24 cellular contexts compared by ENCODE assay signal in the genomic region with DNA sequence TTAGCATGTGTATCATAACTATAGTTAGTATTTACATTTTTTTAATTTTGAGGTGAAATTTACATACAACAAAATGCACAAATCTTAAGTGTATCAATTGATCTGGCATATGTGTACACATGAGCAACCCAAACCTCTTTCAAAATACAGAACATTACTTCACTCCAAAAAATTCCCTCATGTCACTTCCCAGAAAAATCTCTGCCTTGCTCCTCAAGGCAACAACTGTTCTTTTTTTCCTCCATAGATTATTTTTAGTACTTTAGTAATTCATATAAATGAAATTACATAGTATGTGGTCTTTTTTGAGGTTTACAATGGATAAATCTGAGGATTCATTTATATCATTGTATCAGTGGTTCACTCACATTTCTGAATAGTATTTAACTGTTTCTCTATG.
"Had no signal": no experiment of that assay in that cellular context is flagged by ENCODE, and none has a peak within 500 bp of the region (broad histone marks: within the 10 kb centered on the region; RNA-seq: fewer than 3 reads in every experiment).

No MANE protein-coding gene starts in this region.

- ATAC-seq: effector memory CD8-positive, alpha-beta T cell; esophagus mucosa; foreskin keratinocyte; gastrocnemius medialis; gastroesophageal sphincter; heart left ventricle had no signal

- H3K9me3 ChIP-seq: colonic mucosa, esophagus muscularis mucosa, esophagus squamous epithelium, gastrocnemius medialis, gastroesophageal sphincter, heart left ventricle had no signal

- H3K36me3 ChIP-seq: colonic mucosa, esophagus muscularis mucosa, esophagus squamous epithelium, gastrocnemius medialis, gastroesophageal sphincter, heart left ventricle had no signal

- H3K4me3 ChIP-seq: colonic mucosa, coronary artery, dorsolateral prefrontal cortex, esophagus muscularis mucosa, esophagus squamous epithelium, gastrocnemius medialis, gastroesophageal sphincter, heart left ventricle had no signal

- H3K27me3 ChIP-seq: colonic mucosa, esophagus muscularis mucosa, esophagus squamous epithelium, gastrocnemius medialis had no signal

- H3K27me3 Mint-ChIP-seq: dendritic cell treated with granulocyte-macrophage colony-stimulating factor and Interleukin-4, amounts not matched to agents 40 ng/mL and 50 ng/mL, for 4 days had no signal

- H3K4me3 Mint-ChIP-seq: dendritic cell treated with granulocyte-macrophage colony-stimulating factor and Interleukin-4, amounts not matched to agents 40 ng/mL and 50 ng/mL, for 4 days; effector memory CD8-positive, alpha-beta T cell; endodermal cell had no signal

- DNase-seq: colonic mucosa; cortex of kidney; dermis blood vessel endothelial cell; dorsolateral prefrontal cortex; effector CD4-positive, alpha-beta T cell; effector CD8-positive, alpha-beta T cell; effector memory CD4-positive, alpha-beta T cell; effector memory CD8-positive, alpha-beta T cell; endodermal cell; erythroblast; esophagus squamous epithelium; foreskin fibroblast; foreskin keratinocyte; foreskin melanocyte; gastrocnemius medialis; glutamatergic neuron; head of caudate nucleus; heart left ventricle had no signal

- H3K27ac Mint-ChIP-seq: dendritic cell treated with granulocyte-macrophage colony-stimulating factor and Interleukin-4, amounts not matched to agents 40 ng/mL and 50 ng/mL, for 4 days; effector memory CD8-positive, alpha-beta T cell; endodermal cell had no signal

- H3K27ac ChIP-seq: colonic mucosa, coronary artery, dorsolateral prefrontal cortex, epithelial cell of prostate, esophagus muscularis mucosa, esophagus squamous epithelium, foreskin keratinocyte, gastrocnemius medialis, gastroesophageal sphincter, heart left ventricle had no signal

- H3K9me3 Mint-ChIP-seq: dendritic cell treated with granulocyte-macrophage colony-stimulating factor and Interleukin-4, amounts not matched to agents 40 ng/mL and 50 ng/mL, for 4 days; effector memory CD8-positive, alpha-beta T cell; endodermal cell had no signal

- H3K4me1 ChIP-seq: colonic mucosa, esophagus muscularis mucosa, esophagus squamous epithelium, foreskin keratinocyte, gastrocnemius medialis, gastroesophageal sphincter, heart left ventricle had no signal
